Comparison of ENCODE assay signal across 8 cellular contexts in the genomic region with DNA sequence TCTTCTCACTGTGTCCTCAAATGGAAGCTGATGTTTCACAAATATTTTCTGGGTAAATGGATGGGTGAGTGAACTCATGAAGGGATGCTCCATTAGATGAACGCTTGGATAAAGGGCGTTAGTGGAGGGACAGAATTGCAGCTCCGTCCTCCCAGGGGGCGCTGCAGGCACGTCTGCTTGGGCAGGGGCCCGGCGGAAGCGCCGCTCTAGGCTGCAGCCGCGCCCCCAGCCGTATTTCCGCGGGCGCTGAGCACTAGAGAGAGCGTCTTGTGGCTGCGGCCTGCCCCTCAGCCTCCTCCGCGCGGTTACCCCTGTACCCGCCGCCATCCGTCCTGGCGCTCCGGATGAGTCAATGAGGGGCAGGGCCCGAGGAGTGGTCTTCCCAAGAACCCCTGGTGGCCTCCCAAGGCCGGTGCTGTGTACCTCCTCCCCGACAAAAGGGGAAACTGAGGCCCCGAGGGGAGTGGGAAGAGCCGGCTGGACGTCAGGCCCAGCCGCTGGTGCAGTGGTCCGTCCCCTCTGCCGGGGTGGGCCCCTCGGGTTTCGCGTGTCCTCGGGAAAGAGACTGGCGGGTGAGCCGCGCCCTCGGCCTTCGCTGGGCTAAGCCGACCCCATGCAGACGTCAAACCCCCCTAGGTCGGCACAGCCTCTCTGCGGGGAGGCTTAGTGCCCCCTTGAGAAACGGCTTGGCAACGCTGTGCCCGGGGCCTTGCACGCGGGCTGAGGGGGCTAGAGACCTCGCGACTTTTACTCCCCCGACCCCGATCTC.
DNase-seq lines count a peak whose midpoint lies in the region; ATAC-seq, FAIRE-seq and TF ChIP-seq lines count a peak whose summit lies in the region.

No MANE protein-coding gene starts in this region.

- peak; percentile 66 for FAIRE-seq in HTR-8/SVneo (lab: Jason Lieb, UNC)

- peak overlapping the region; percentile 83 to 85 for H3K4me3 Mint-ChIP-seq in effector memory CD8-positive, alpha-beta T cell
- peak overlapping the region; percentile 90 for H3K4me3 Mint-ChIP-seq in memory B cell

- peaks cover 12 to 16% of the 10 kb centered on the region in 2 donors for H3K27me3 Mint-ChIP-seq in effector memory CD8-positive, alpha-beta T cell
- H3K27me3 Mint-ChIP-seq in memory B cell: peaks cover 3% of the 10 kb centered on the region

- H3K9me3 Mint-ChIP-seq in effector memory CD8-positive, alpha-beta T cell: peaks cover 0 to 2% of the 10 kb centered on the region in 2 donors
- no peaks in the 10 kb centered on the region for H3K9me3 Mint-ChIP-seq in memory B cell

- peak; percentile 97 for DNase-seq in COLO668 (lab: John Stamatoyannopoulos, UW; ENCODE audit: unreplicated experiment)
- DNase-seq in GM20000 (ENCODE audit: low spot score): peak; percentile 90
- DNase-seq in HTR-8/SVneo (ENCODE audit: insufficient read length, low spot score): peak; percentile 91
- peak; percentile 83 for DNase-seq in NK-92 treated with Interleukin-12 subunit alpha and Interleukin-12 subunit beta, amount 100 ng/mL, for 24 hours (lab: John Stamatoyannopoulos, UW)
- peak; percentile 85 to 87 for DNase-seq in activated CD8-positive, alpha-beta memory T cell treated with anti-CD3 and anti-CD28 coated beads for 4 hours (ENCODE audit: low read depth in 2 of 2)
- peak; percentile 90 to 92 (median 91) for DNase-seq in effector memory CD8-positive, alpha-beta T cell
- peak; percentile 90 to 92 for DNase-seq in memory B cell (ENCODE audit: low spot score in 2 of 2)
- DNase-seq in stimulated activated CD4-positive, alpha-beta T cell treated with anti-CD3 and anti-CD28 coated beads, TNF-alpha, amount 100 ng/mL, for 48 hours (ENCODE audit: low read depth in 3 of 3): peak; percentile 88 to 95 (median 88)

- peak; percentile 99 for ATAC-seq in effector memory CD8-positive, alpha-beta T cell (replicated peaks)
- peak; percentile 89 for ATAC-seq in memory B cell (ENCODE audit: low read depth)

- peaks cover 18% of the 10 kb centered on the region in 2 donors for H3K4me1 Mint-ChIP-seq in effector memory CD8-positive, alpha-beta T cell (ENCODE audit: low read depth in 2 of 2)
- peaks cover 17% of the 10 kb centered on the region for H3K4me1 Mint-ChIP-seq in memory B cell

- H3K27ac Mint-ChIP-seq in effector memory CD8-positive, alpha-beta T cell: peak overlapping the region; percentile 89 to 95
- H3K27ac Mint-ChIP-seq in memory B cell: peak overlapping the region; percentile 68

- H3K36me3 Mint-ChIP-seq in effector memory CD8-positive, alpha-beta T cell (ENCODE audit: insufficient read depth): peaks cover 13% of the 10 kb centered on the region
- peaks cover 17% of the 10 kb centered on the region for H3K36me3 Mint-ChIP-seq in memory B cell

- TF ChIP-seq CTCF in GM20000 (IDR thresholded peaks at IDR 0.05; ENCODE audit: extremely low read depth, missing control alignments): peak; percentile 78

Comparison
In these comparisons a context has a peak if more than half of its experiments do, and no peak if none do; other contexts are left out.
1. Peak in every context shown above with its lines: DNase-seq and ATAC-seq.